ENCODE assay signal across 12 cellular contexts in the genomic region with DNA sequence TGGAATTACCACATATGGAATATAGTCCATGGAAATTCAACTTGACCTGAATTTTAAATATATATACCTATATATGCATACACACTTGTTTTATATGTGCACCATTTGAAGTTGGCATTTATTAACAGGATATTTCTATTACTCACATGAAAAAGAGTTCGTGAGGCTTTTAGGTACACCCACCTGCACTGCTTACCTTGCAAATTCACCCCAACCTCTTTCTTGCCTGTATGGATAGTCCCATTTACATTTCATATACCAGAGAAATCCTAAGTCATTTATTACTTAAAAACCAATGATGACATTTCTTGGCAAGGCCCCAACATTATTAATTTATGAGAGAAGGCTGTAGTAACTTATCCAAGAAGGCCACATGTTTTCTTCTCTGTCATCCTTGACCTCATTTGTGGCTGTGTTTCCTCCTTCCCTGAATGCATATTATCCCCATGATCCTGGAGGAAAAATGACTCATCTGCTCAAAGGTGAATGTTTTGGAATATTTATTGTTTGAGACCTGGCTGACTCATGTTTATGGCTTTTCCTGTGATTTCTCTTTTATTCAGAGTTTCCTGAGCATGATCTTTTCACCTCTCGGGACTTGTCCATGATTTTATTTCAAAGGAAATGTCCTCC.
DNase-seq lines count a peak whose midpoint lies in the region; ATAC-seq and TF ChIP-seq lines count a peak whose summit lies in the region.
"Had no signal": no experiment of that assay in that cellular context is flagged by ENCODE, and none has a peak within 500 bp of the region (broad histone marks: within the 10 kb centered on the region; RNA-seq: fewer than 3 reads in every experiment).

No MANE protein-coding gene starts in this region.

- in situ Hi-C loops in transverse colon (cut with MboI; ENCODE audit: low pct_ligation_motif_present in 1 of 4, low pct_unique_long_range_greater_than_20kb in 1 of 4, low sequenced_read_pairs in 3 of 4): no loop called here

- no peak for TF ChIP-seq CTCF in transverse colon (IDR thresholded peaks at IDR 0.05)

- H3K4me1 ChIP-seq in adipocyte (ENCODE audit: control insufficient read depth, insufficient read depth, low read length) (peaks cover 14% of the 10 kb centered on the region), transverse colon (peaks cover 0 to 17% (median 8%) of the 10 kb centered on the region in 4 donors)

- DNase-seq in SIG-M5 treated with dmso at 0.1 percent for 504 hours (lab: John Stamatoyannopoulos, UW; ENCODE audit: unreplicated experiment) (peak; percentile 16), SIG-M5 (lab: John Stamatoyannopoulos, UW) (no peak), adipocyte (ENCODE audit: low read depth) (peak; percentile 19), hepatic stellate cell (ENCODE audit: low spot score) (peak; percentile 24), transverse colon (no peak), SHP77 (lab: John Stamatoyannopoulos, UW) (no peak)
- DNase-seq in activated naive CD4-positive, alpha-beta T cell treated with anti-CD3 and anti-CD28 coated beads, Interleukin-2, amount 50 U/mL, for 72 hours (ENCODE audit: low spot score in 2 of 2): no peak
- DNase-seq: NCI-H1694 treated with DMSO at 0.1 percent for 48 hours had no signal

- no peak for TF ChIP-seq EP300 in transverse colon (IDR thresholded peaks at IDR 0.05; ENCODE audit: low read depth)

- TF ChIP-seq POLR2A in transverse colon (IDR thresholded peaks at IDR 0.05): no peak

- ATAC-seq in activated naive CD4-positive, alpha-beta T cell treated with anti-CD3 and anti-CD28 coated beads, Interleukin-2, amount 50 U/mL, for 72 hours: no peak
- no peak for ATAC-seq in HG03378 (IDR thresholded peaks at IDR 0.05; ENCODE audit: unreplicated experiment)

- H3K27me3 ChIP-seq in adipocyte (replicated peaks; ENCODE audit: control insufficient read depth, insufficient read depth, low read length): no peaks in the 10 kb centered on the region
- no peaks in the 10 kb centered on the region for H3K27me3 ChIP-seq in transverse colon

- H3K36me3 ChIP-seq in adipocyte (ENCODE audit: control insufficient read depth, insufficient read depth, low read length, severe bottlenecking) (no peaks in the 10 kb centered on the region), transverse colon (no peaks in the 10 kb centered on the region)

- H3K4me3 ChIP-seq in adipocyte (ENCODE audit: low read length): no peak overlapping the region
- H3K4me3 ChIP-seq in transverse colon: no peak overlapping the region
- H3K4me3 ChIP-seq: SK-N-MC had no signal

- no peaks in the 10 kb centered on the region for H3K9me3 Mint-ChIP-seq in activated naive CD4-positive, alpha-beta T cell treated with anti-CD3 and anti-CD28 coated beads, Interleukin-2, amount 50 U/mL, for 72 hours

- intact Hi-C loops in transverse colon (cut with DNase I; ENCODE audit: low total_unique reads): no loop called here

- H3K9me3 ChIP-seq in adipocyte (ENCODE audit: control insufficient read depth, low read length) (no peaks in the 10 kb centered on the region), transverse colon (no peaks in the 10 kb centered on the region)

- H3K9ac ChIP-seq in adipocyte (ENCODE audit: low read length): no peak overlapping the region

- H3K36me3 Mint-ChIP-seq in activated naive CD4-positive, alpha-beta T cell treated with anti-CD3 and anti-CD28 coated beads, Interleukin-2, amount 50 U/mL, for 72 hours: no peaks in the 10 kb centered on the region
- H3K36me3 Mint-ChIP-seq: brain had no signal

- peak overlapping the region; percentile 50 to 68 (median 62) for H3K27ac ChIP-seq in transverse colon
- H3K27ac ChIP-seq: SK-N-MC had no signal

- WGBS in transverse colon (ENCODE audit: low coverage in 1 of 2), 2 donors: 52 to 53% methylated on average over 2 of the region's 2 CpGs

- no peak overlapping the region for H3K27ac Mint-ChIP-seq in activated naive CD4-positive, alpha-beta T cell treated with anti-CD3 and anti-CD28 coated beads, Interleukin-2, amount 50 U/mL, for 72 hours
- H3K27ac Mint-ChIP-seq: progenitor cell of endocrine pancreas had no signal

Comparison
In these comparisons a context has a peak if more than half of its experiments do, and no peak if none do; other contexts are left out.
1. DNase-seq: peak in SIG-M5 treated with dmso at 0.1 percent for 504 hours (single experiment), adipocyte (single experiment) and hepatic stellate cell (single experiment); none in SIG-M5 (single experiment), transverse colon (single experiment), activated naive CD4-positive, alpha-beta T cell treated with anti-CD3 and anti-CD28 coated beads, Interleukin-2, amount 50 U/mL, for 72 hours (0 of 2) and SHP77 (0 of 2).